8 cellular contexts compared by ENCODE assay signal in genomic region chr13:40974460-40975407, GRCh38. TPM values are rescaled to one million over a fixed set of nuclear protein-coding genes. Genes with fewer than 3 reads are reported as not detected.
A peak's percentile ranks its signal among the peaks of the same experiment; 100 is the strongest.
DNase-seq lines count a peak whose midpoint lies in the region; ATAC-seq, FAIRE-seq and TF ChIP-seq lines count a peak whose summit lies in the region.

No MANE protein-coding gene starts in this region.

- H3K27ac Mint-ChIP-seq in naive thymus-derived CD8-positive, alpha-beta T cell = peak overlapping the region in 9 of 10 donors; percentile 60 to 96 (median 87)

- H3K9me3 Mint-ChIP-seq in naive thymus-derived CD8-positive, alpha-beta T cell = no peaks in the 10 kb centered on the region

- H3K36me3 Mint-ChIP-seq in naive thymus-derived CD8-positive, alpha-beta T cell = peaks cover 0 to 47% (median 9%) of the 10 kb centered on the region in 3 donors

- peak; percentile 53 for TF ChIP-seq CTCF in epithelial cell of esophagus (IDR thresholded peaks at IDR 0.05; ENCODE audit: insufficient read depth, low read depth, low read length, missing control alignments)

- DNase-seq in SKM-1 treated with dmso at 0.1 percent for 144 hours (lab: John Stamatoyannopoulos, UW; ENCODE audit: unreplicated experiment) (peak; percentile 88), epithelial cell of esophagus (ENCODE audit: low read depth) (peak; percentile 64), SHP77 treated with DMSO at 0.1 percent for 48 hours (lab: John Stamatoyannopoulos, UW) (no peak), hippocampal formation (lab: John Stamatoyannopoulos, UW) (no peak)
- DNase-seq in naive thymus-derived CD8-positive, alpha-beta T cell = peak in 8 of 10 donors; percentile 26 to 67 (median 54)

- H3K4me1 Mint-ChIP-seq in naive thymus-derived CD8-positive, alpha-beta T cell = peaks cover 33 to 97% (median 88%) of the 10 kb centered on the region in 4 donors

- no peaks in the 10 kb centered on the region for H3K27me3 Mint-ChIP-seq in naive thymus-derived CD8-positive, alpha-beta T cell

- FAIRE-seq in G401.6 (lab: Jason Lieb, UNC) = peak; percentile 72

- H3K4me3 ChIP-seq in epithelial cell of esophagus (ENCODE audit: low read length) = no peak overlapping the region

- ATAC-seq in GM21360 (IDR thresholded peaks at IDR 0.05; ENCODE audit: unreplicated experiment) = peak; percentile 52
- ATAC-seq in HG03565 (IDR thresholded peaks at IDR 0.05; ENCODE audit: unreplicated experiment) = peak; percentile 67
- peak; percentile 79 to 89 for ATAC-seq in naive thymus-derived CD8-positive, alpha-beta T cell

- peak overlapping the region; percentile 45 to 99 (median 72) for H3K4me3 Mint-ChIP-seq in naive thymus-derived CD8-positive, alpha-beta T cell

- POLR2A ChIA-PET in naive thymus-derived CD8-positive, alpha-beta T cell (lab: Charles Lee) = interaction anchor here (0.5 to 2.2 kb wide), 8 partner anchors 10 to 669 kb away, joined by 3 to 11 read pairs (median 4); partner anchors contain the start of genes ELF1 and WBP4

RNA-seq across cellular contexts. Expression of gene ELF1, which starts 44.4 kb away (rescaled TPM):
- total RNA-seq in naive thymus-derived CD8-positive, alpha-beta T cell = 100 to 1,000 TPM; 184 to 200 TPM
- polyA plus RNA-seq in naive thymus-derived CD8-positive, alpha-beta T cell = 100 to 1,000 TPM; 127 to 155 (median 130) TPM

Comparison
In these comparisons a context has a peak if more than half of its experiments do, and no peak if none do; other contexts are left out.
1. DNase-seq: peak in SKM-1 treated with dmso at 0.1 percent for 144 hours (single experiment), epithelial cell of esophagus (single experiment) and naive thymus-derived CD8-positive, alpha-beta T cell (8 of 10); none in SHP77 treated with DMSO at 0.1 percent for 48 hours (single experiment) and hippocampal formation (0 of 2).
2. Peak in every context shown above with its lines, with median percentiles within 50 percentile points of each other: ATAC-seq.